In genomic region chr10:79981673-79982485, GRCh38 we compare ENCODE assay signal across 8 cellular contexts. TPM values are rescaled to one million over a fixed set of nuclear protein-coding genes. Genes with fewer than 3 reads are reported as not detected.
DNase-seq lines count a peak whose midpoint lies in the region; ATAC-seq and TF ChIP-seq lines count a peak whose summit lies in the region.

No MANE protein-coding gene starts in this region.

- peaks cover 14% of the 10 kb centered on the region for H3K27me3 ChIP-seq in BJ (ENCODE audit: control insufficient read depth, insufficient read depth, low read length)
- no peaks in the 10 kb centered on the region for H3K27me3 ChIP-seq in HCT116 (ENCODE audit: insufficient read depth, low read length)
- H3K27me3 ChIP-seq in NT2/D1 (ENCODE audit: insufficient read depth, insufficient read length), result peaks cover 24% of the 10 kb centered on the region
- peaks cover 13% of the 10 kb centered on the region for H3K27me3 ChIP-seq in kidney epithelial cell (ENCODE audit: control insufficient read depth, insufficient read depth, low read length)
- no peaks in the 10 kb centered on the region for H3K27me3 ChIP-seq in smooth muscle cell (ENCODE audit: low read depth)

- no peaks in the 10 kb centered on the region for H3K9me2 ChIP-seq in HCT116 (ENCODE audit: insufficient read depth)

- ATAC-seq in HCT116, result peak; percentile 94
- no peak for ATAC-seq in HG02623 (IDR thresholded peaks at IDR 0.05; ENCODE audit: unreplicated experiment)

- no TSS peak for BruUV-seq in HCT116 (replicated peaks; lab: Mats Ljungman, UMichigan)

- no peak for TF ChIP-seq POLR2A in HCT116 (IDR thresholded peaks at IDR 0.05; ENCODE audit: borderline replicate concordance, extremely low read depth, insufficient read depth, insufficient read length)

- H3F3A ChIP-seq in smooth muscle cell (ENCODE audit: low read depth), result no peaks in the 10 kb centered on the region

- RAD21 ChIA-PET in HCT116 (lab: Charles Lee; ENCODE audit: low non-redundant PET in 1 of 2, low total read pairs in 2 of 2, uncharacterized antibody in 2 of 2, unreplicated experiment in 2 of 2), result no interaction called here

- H3K36me3 ChIP-seq in BJ (ENCODE audit: control insufficient read depth, insufficient read depth, low read length) (no peaks in the 10 kb centered on the region), HCT116 (ENCODE audit: control insufficient read depth in 1 of 2, insufficient read depth in 2 of 2, low read length in 2 of 2) (no peaks in the 10 kb centered on the region), NT2/D1 (ENCODE audit: insufficient read depth, insufficient read length, low read length) (no peaks in the 10 kb centered on the region), kidney epithelial cell (ENCODE audit: control insufficient read depth, insufficient read depth, low read length) (no peaks in the 10 kb centered on the region), smooth muscle cell (ENCODE audit: low read depth) (no peaks in the 10 kb centered on the region)

- H3K27ac ChIP-seq in HCT116 (ENCODE audit: low read depth, low read length) (peak overlapping the region; percentile 20; the same call in 1 of the 2 replicates), caudate nucleus (ENCODE audit: low read depth, low read length) (peak overlapping the region; percentile 80), smooth muscle cell (ENCODE audit: low read depth) (no peak overlapping the region)

- peaks cover 3 to 29% of the 10 kb centered on the region in 2 experiments for H3K4me1 ChIP-seq in HCT116 (ENCODE audit: control insufficient read depth in 1 of 2, insufficient read depth in 2 of 2, low read length in 2 of 2)
- H3K4me1 ChIP-seq in NT2/D1 (ENCODE audit: insufficient read depth, insufficient read length), result no peaks in the 10 kb centered on the region
- H3K4me1 ChIP-seq in smooth muscle cell (ENCODE audit: low read depth), result no peaks in the 10 kb centered on the region

- H3K9ac ChIP-seq in HCT116 (ENCODE audit: low read length), result peak overlapping the region; percentile 47
- H3K9ac ChIP-seq in NT2/D1 (ENCODE audit: insufficient read length, low read depth), result peak overlapping the region; percentile 74
- peak overlapping the region; percentile 10 for H3K9ac ChIP-seq in smooth muscle cell (ENCODE audit: low read depth)

- TF ChIP-seq RAD21 in HCT116 (IDR thresholded peaks at IDR 0.05; ENCODE audit: low read depth), result no peak

- 2% methylated on average over 77 of the region's 84 CpGs for WGBS in smooth muscle cell (ENCODE audit: low lambda C conversion rate)

- POLR2A ChIA-PET in BJ (lab: Charles Lee) (no interaction called here), HCT116 (lab: Charles Lee) (no interaction called here)

- CTCF ChIA-PET in BJ (lab: Yijun Ruan, JAX) (no interaction called here), HCT116 (lab: Charles Lee) (no interaction called here)

- intact Hi-C loops in HCT116 (cut with micrococcal nuclease), result no loop called here

- H3K79me2 ChIP-seq in HCT116 (ENCODE audit: insufficient read depth, low read length) (no peaks in the 10 kb centered on the region), smooth muscle cell (ENCODE audit: low read depth) (no peaks in the 10 kb centered on the region)

- DNase-seq in BJ (ENCODE audit: low read depth), result no peak
- DNase-seq in HCT116 (ENCODE audit: low read depth, low spot score), result peak; percentile 23
- DNase-seq in NT2/D1 (ENCODE audit: low read depth, low spot score), result peak; percentile 32
- peak in 33 of 61 donors; percentile 21 to 81 (median 51) for DNase-seq in caudate nucleus (lab: John Stamatoyannopoulos, UW)
- DNase-seq in kidney epithelial cell (ENCODE audit: low read depth), result no peak
- DNase-seq in smooth muscle cell (lab: John Stamatoyannopoulos, UW; ENCODE audit: unreplicated experiment), result peak; percentile 45
- no peak for DNase-seq in RKO (ENCODE audit: low spot score)

- H4K20me1 ChIP-seq in HCT116 (ENCODE audit: insufficient read depth), result no peaks in the 10 kb centered on the region
- H4K20me1 ChIP-seq in smooth muscle cell (ENCODE audit: low read depth), result no peaks in the 10 kb centered on the region

- TF ChIP-seq CTCF in BJ (IDR thresholded peaks at IDR 0.05; ENCODE audit: insufficient read depth, low read depth, low read length) (no peak), HCT116 (IDR thresholded peaks at IDR 0.05 in 2 of 3, conservative IDR thresholded peaks at IDR 0.05 in 1 of 3; ENCODE audit: borderline replicate concordance in 1 of 3, insufficient read depth in 1 of 3, low read depth in 2 of 3, low read length in 2 of 3) (peak in 2 of 3 experiments; percentile 19 to 20; a peak in 2 of 6 replicates), kidney epithelial cell (IDR thresholded peaks at IDR 0.05; ENCODE audit: insufficient read depth, low read length, poor library complexity, severe bottlenecking) (no peak), smooth muscle cell (IDR thresholded peaks at IDR 0.05; ENCODE audit: borderline replicate concordance, insufficient read depth, poor library complexity, severe bottlenecking) (no peak)

- H3K4me3 ChIP-seq in BJ (ENCODE audit: low read depth, low read length), result peak overlapping the region; percentile 37
- H3K4me3 ChIP-seq in HCT116 (replicated peaks in 1 of 2; ENCODE audit: low read depth in 1 of 2, low read length in 2 of 2), result peak overlapping the region; percentile 48 to 61
- peak overlapping the region; percentile 54 for H3K4me3 ChIP-seq in NT2/D1 (ENCODE audit: insufficient read length, low read depth)
- peak overlapping the region; percentile 63 for H3K4me3 ChIP-seq in kidney epithelial cell (ENCODE audit: low read depth, low read length)
- peak overlapping the region; percentile 73 for H3K4me3 ChIP-seq in smooth muscle cell

- H3K9me3 ChIP-seq in HCT116 (ENCODE audit: control insufficient read depth in 1 of 2, insufficient read depth in 1 of 2, low read depth in 1 of 2, low read length in 2 of 2) (no peaks in the 10 kb centered on the region), NT2/D1 (ENCODE audit: insufficient read depth, low read length) (0 out of 2 replicates have a peak, but pooled peaks cover 2% of the 10 kb centered on the region), smooth muscle cell (replicated peaks; ENCODE audit: low read depth) (no peaks in the 10 kb centered on the region)

- H2AFZ ChIP-seq in HCT116 (ENCODE audit: low read depth, low read length, poor library complexity, severe bottlenecking) (peak overlapping the region; percentile 88), smooth muscle cell (ENCODE audit: low read depth) (peak overlapping the region; percentile 100)

- H3K4me2 ChIP-seq in HCT116 (ENCODE audit: low read length) (peak overlapping the region; percentile 89), smooth muscle cell (peak overlapping the region; percentile 83)

TF ChIP-seq in HCT116, 20 proteins besides CTCF, POLR2A, EP300 and RAD21:
- no peak for TF ChIP-seq JUND (IDR thresholded peaks at IDR 0.05)
- peak; percentile 56 for TF ChIP-seq POLR2AphosphoS5 (IDR thresholded peaks at IDR 0.05; ENCODE audit: low read depth, low read length)
- TF ChIP-seq EGR1 (IDR thresholded peaks at IDR 0.05; ENCODE audit: low read depth), result no peak
- peak; percentile 32; the same call in 1 of the 2 replicates for TF ChIP-seq CBX3 (IDR thresholded peaks at IDR 0.05; ENCODE audit: low read depth)
- TF ChIP-seq ZFX (IDR thresholded peaks at IDR 0.05), result peak; percentile 35; the same call in 1 of the 2 replicates
- TF ChIP-seq YY1 (IDR thresholded peaks at IDR 0.05; ENCODE audit: extremely low read depth, insufficient replicate concordance, low read depth, low read length), result peak; percentile 49
- no peak for TF ChIP-seq ATF3 (IDR thresholded peaks at IDR 0.05)
TF ChIP-seq in HCT116: peak in this region for 4.

RNA-seq across cellular contexts. Expression of gene SFTPD, which starts 33.0 kb away (rescaled TPM):
- polyA plus RNA-seq in BJ (2011; rRNA removed) (not detected in 2 replicates), smooth muscle cell (0.64 and 1.0 TPM in 2 replicates)
- polyA minus RNA-seq in BJ (2011; rRNA and poly(A)+ RNA removed), result not detected in 2 replicates
- total RNA-seq in HCT116 (2021; ENCODE audit: unreplicated experiment) (0.66 TPM), kidney epithelial cell (not detected in 2 replicates), smooth muscle cell (1.9 TPM in 1 of 2 replicates, not detected in the other)
- not detected in 2 replicates for polyA plus RNA-seq in HCT116 (2012)

Comparison
In these comparisons a context has a peak if more than half of its experiments do, and no peak if none do; other contexts are left out.
1. DNase-seq: peak in HCT116 (single experiment), NT2/D1 (single experiment), caudate nucleus (33 of 61) and smooth muscle cell (single experiment); none in BJ (single experiment), kidney epithelial cell (single experiment) and RKO (single experiment).
2. CTCF ChIP-seq: peak in HCT116 (2 of 3); none in BJ (single experiment), kidney epithelial cell (single experiment) and smooth muscle cell (single experiment).
3. H3K9ac ChIP-seq: peak in every context shown above with its lines; median percentile 74 in NT2/D1; 47 in HCT116; 10 in smooth muscle cell.
4. Peak in every context shown above with its lines, with median percentiles within 50 percentile points of each other: H3K4me3 ChIP-seq.